Comparison of ENCODE assay signal across 1 cellular context in genomic region chr2:177253704-177254103, GRCh38.
TF ChIP-seq lines count a peak whose summit lies in the region.

No MANE protein-coding gene starts in this region.

TF ChIP-seq in K562, 482 proteins besides CTCF, POLR2A, EP300 and RAD21:
- TF ChIP-seq MBD1 (CRISPR knock-in tag; IDR thresholded peaks at IDR 0.05) = 0 out of 2 replicates have a peak, but pooled peaks have one; percentile 3
- peak; percentile 76 for TF ChIP-seq ZNF316 (IDR thresholded peaks at IDR 0.05)
- TF ChIP-seq POLR2H (tag; IDR thresholded peaks at IDR 0.05; ENCODE audit: low read depth) = 0 out of 2 replicates have a peak, but pooled peaks have one; percentile 13
- TF ChIP-seq ZNF174 (CRISPR knock-in tag; IDR thresholded peaks at IDR 0.05) = no peak
- no peak for TF ChIP-seq CUX1 (CRISPR knock-in tag; IDR thresholded peaks at IDR 0.05)
- TF ChIP-seq C11orf30 (IDR thresholded peaks at IDR 0.05; ENCODE audit: low read depth) = peak; percentile 74
- TF ChIP-seq RNF219 (CRISPR knock-in tag; IDR thresholded peaks at IDR 0.05) = no peak
